In genomic region chr11:133814588-133814987, GRCh38 we compare ENCODE assay signal across 34 cellular contexts. TPM values are rescaled to one million over a fixed set of nuclear protein-coding genes. Genes with fewer than 3 reads are reported as not detected.
"Had no signal": no experiment of that assay in that cellular context is flagged by ENCODE, and none has a peak within 500 bp of the region (broad histone marks: within the 10 kb centered on the region; RNA-seq: fewer than 3 reads in every experiment).

No MANE protein-coding gene starts in this region.

- H3K36me3 Mint-ChIP-seq: immature natural killer cell; naive thymus-derived CD4-positive, alpha-beta T cell; natural killer cell treated with Interleukin-12 subunit alpha and Interleukin-12 subunit beta and Interleukin-15 and Interleukin-18, amount 100 ng/mL, for 72 hours; stimulated activated naive B cell treated with anti-CD40 and anti-IgM and Interleukin-4, amounts not matched to agents 10 μg/mL and 1 μg/mL and 100 μg/mL, for 72 hours had no signal

- H3K4me3 Mint-ChIP-seq: immature natural killer cell; naive thymus-derived CD4-positive, alpha-beta T cell; natural killer cell treated with Interleukin-12 subunit alpha and Interleukin-12 subunit beta and Interleukin-15 and Interleukin-18, amount 100 ng/mL, for 72 hours; neural crest cell; stimulated activated naive B cell treated with anti-CD40 and anti-IgM and Interleukin-4, amounts not matched to agents 10 μg/mL and 1 μg/mL and 100 μg/mL, for 72 hours had no signal

- H3K27ac Mint-ChIP-seq: immature natural killer cell; naive thymus-derived CD4-positive, alpha-beta T cell; natural killer cell treated with Interleukin-12 subunit alpha and Interleukin-12 subunit beta and Interleukin-15 and Interleukin-18, amount 100 ng/mL, for 72 hours; stimulated activated naive B cell treated with anti-CD40 and anti-IgM and Interleukin-4, amounts not matched to agents 10 μg/mL and 1 μg/mL and 100 μg/mL, for 72 hours had no signal

- ATAC-seq: mucosa of descending colon; naive thymus-derived CD4-positive, alpha-beta T cell; natural killer cell treated with Interleukin-12 subunit alpha and Interleukin-12 subunit beta and Interleukin-15 and Interleukin-18, amount 100 ng/mL, for 72 hours; psoas muscle; right lobe of liver; stimulated activated naive B cell treated with anti-CD40 and anti-IgM and Interleukin-4, amounts not matched to agents 10 μg/mL and 1 μg/mL and 100 μg/mL, for 72 hours; stimulated activated naive CD8-positive, alpha-beta T cell treated with anti-CD3 and anti-CD28 coated beads, Interleukin-15, Interleukin-2, amounts not matched to agents 100 U/mL and 50 U/mL, for 24 hours had no signal

- H3K4me3 ChIP-seq: left ventricle myocardium inferior, lung, mucosa of descending colon, psoas muscle, right lobe of liver, skin epidermis, stomach, testis, thyroid gland, transverse colon, upper lobe of left lung, vagina had no signal

- H3K36me3 ChIP-seq: left ventricle myocardium inferior, neutrophil, right lobe of liver, stomach, thyroid gland, transverse colon, upper lobe of left lung, vagina had no signal

- H3K27me3 ChIP-seq: neutrophil, right lobe of liver, testis, thyroid gland, transverse colon, upper lobe of left lung, vagina had no signal

- H3K9me3 Mint-ChIP-seq: immature natural killer cell; natural killer cell treated with Interleukin-12 subunit alpha and Interleukin-12 subunit beta and Interleukin-15 and Interleukin-18, amount 100 ng/mL, for 72 hours had no signal

- H3K4me1 Mint-ChIP-seq: immature natural killer cell; naive thymus-derived CD4-positive, alpha-beta T cell; stimulated activated naive B cell treated with anti-CD40 and anti-IgM and Interleukin-4, amounts not matched to agents 10 μg/mL and 1 μg/mL and 100 μg/mL, for 72 hours had no signal

- H3K4me1 ChIP-seq: parathyroid adenoma, psoas muscle, right lobe of liver, testis, thyroid gland, upper lobe of left lung had no signal

- H3K9me3 ChIP-seq: left ventricle myocardium inferior, mucosa of descending colon, neutrophil, psoas muscle, right lobe of liver, stomach, testis, thyroid gland, transverse colon, upper lobe of left lung, vagina had no signal

- DNase-seq: hypothalamus; immature natural killer cell; left ventricle myocardium inferior; midbrain; mucosa of descending colon; naive thymus-derived CD4-positive, alpha-beta T cell; occipital lobe; psoas muscle; right lobe of liver; stimulated activated CD4-positive, alpha-beta T cell treated with anti-CD3 and anti-CD28 coated beads, Interleukin-12 subunit alpha, Interleukin-12 subunit beta, amount 100 ng/mL, for 4 hours; stimulated activated CD4-positive, alpha-beta T cell treated with anti-CD3 and anti-CD28 coated beads, Interleukin-15, amount 100 ng/mL, for 24 hours; stimulated activated CD4-positive, alpha-beta T cell treated with anti-CD3 and anti-CD28 coated beads, Interleukin-2, amount 100 ng/mL, for 24 hours; stimulated activated CD4-positive, alpha-beta T cell treated with anti-CD3 and anti-CD28 coated beads, Interleukin-4, amount 100 ng/mL, for 1 hour; stimulated activated naive B cell treated with anti-CD40 and anti-IgM and Interleukin-4, amounts not matched to agents 10 μg/mL and 1 μg/mL and 100 μg/mL, for 72 hours; stimulated activated naive CD8-positive, alpha-beta T cell treated with anti-CD3 and anti-CD28 coated beads, Interleukin-15, Interleukin-2, amounts not matched to agents 100 U/mL and 50 U/mL, for 24 hours; stomach; testis; thyroid gland; transverse colon; upper lobe of left lung had no signal

RNA-seq across cellular contexts. Expression of gene SPATA19, which starts 30.7 kb away (rescaled TPM):
- total RNA-seq: kidney epithelial cell; left ventricle myocardium inferior; lower leg skin; lung; mesenteric fat pad; mucosa of descending colon; myocyte; naive thymus-derived CD4-positive, alpha-beta T cell; natural killer cell treated with Interleukin-12 subunit alpha and Interleukin-12 subunit beta and Interleukin-15 and Interleukin-18, amount 100 ng/mL, for 72 hours; neural crest cell; occipital lobe; osteocyte; posterior vena cava; psoas muscle; right lobe of liver; stomach; transverse colon; upper lobe of left lung; urinary bladder; vagina had no signal
- polyA plus RNA-seq: immature natural killer cell; lung; naive thymus-derived CD4-positive, alpha-beta T cell; psoas muscle; urinary bladder had no signal
